In genomic region chr2:177342736-177343135, GRCh38 we compare ENCODE assay signal across 35 cellular contexts.
"Had no signal": no experiment of that assay in that cellular context is flagged by ENCODE, and none has a peak within 500 bp of the region (broad histone marks: within the 10 kb centered on the region; RNA-seq: fewer than 3 reads in every experiment).

No MANE protein-coding gene starts in this region.

- H3K9ac ChIP-seq: KMS-11 had no signal

- H3K27ac ChIP-seq: KMS-11 had no signal

- H3K27me3 ChIP-seq: MG63 had no signal

- H3K4me2 ChIP-seq: KMS-11 had no signal

- H3K36me3 ChIP-seq: MG63 had no signal

- DNase-seq: Karpas-422, Kasumi-1, MG63, MM.1S, MV-4-11, NCI-H1048, NCI-H1092, NCI-H1092 treated with DMSO at 0.1 percent for 48 hours, NCI-H1105, NCI-H1105 treated with DMSO at 0.1 percent for 48 hours, NCI-H1417, NCI-H1417 treated with DMSO at 0.1 percent for 48 hours, NCI-H1436, NCI-H1436 treated with DMSO at 0.1 percent for 48 hours, NCI-H146, NCI-H1694, NCI-H1694 treated with DMSO at 0.1 percent for 48 hours, NCI-H187, NCI-H187 treated with DMSO at 0.1 percent for 48 hours, NCI-H1930, NCI-H2029, NCI-H2029 treated with DMSO at 0.1 percent for 48 hours, NCI-H2081, NCI-H2081 treated with DMSO at 0.1 percent for 48 hours, NCI-H2107, NCI-H2171, NCI-H2171 treated with DMSO at 0.1 percent for 48 hours, NCI-H2227 treated with DMSO at 0.1 percent for 48 hours, NCI-H226, NCI-H345, NCI-H446, NCI-H446 treated with DMSO at 0.1 percent for 48 hours, NCI-H510A, NCI-H510A treated with DMSO at 0.1 percent for 48 hours had no signal

- H3K4me3 ChIP-seq: MG63 had no signal

- H3K9me3 ChIP-seq: MG63 had no signal
